In the genomic region with DNA sequence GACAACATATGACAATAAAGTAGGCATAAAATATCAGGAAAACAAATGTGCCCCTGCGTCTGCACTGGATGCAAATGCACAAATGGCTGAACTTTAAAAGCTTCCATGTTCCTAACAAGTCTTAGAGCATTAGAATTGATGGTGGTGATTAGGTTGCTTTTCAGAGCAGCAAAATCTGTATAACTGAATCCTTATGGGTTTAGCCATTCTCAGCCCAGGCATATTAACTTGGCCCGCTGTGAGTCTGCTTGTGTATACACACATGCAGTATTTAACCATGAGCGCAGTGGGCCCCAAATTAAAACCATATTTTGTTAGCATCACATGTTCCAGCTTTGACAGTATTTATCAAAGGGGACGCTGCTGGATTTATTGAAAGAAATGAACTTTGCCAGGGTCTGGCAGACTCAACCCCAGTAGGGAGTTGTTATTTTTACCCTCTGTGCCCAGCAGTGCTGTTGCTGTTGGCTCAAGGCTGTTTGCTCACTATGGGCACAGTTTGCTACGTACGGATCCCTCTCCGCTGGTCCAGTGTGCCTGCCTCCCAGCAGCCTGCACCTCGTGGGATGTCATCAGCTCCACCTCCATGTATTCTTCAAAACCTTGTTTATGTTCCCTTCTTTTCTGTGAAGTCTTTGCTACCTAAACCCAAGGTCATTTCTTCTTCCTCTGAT, we compare ENCODE assay signal across 19 cellular contexts.
A peak's percentile ranks its signal among the peaks of the same experiment; 100 is the strongest.
DNase-seq lines count a peak whose midpoint lies in the region; ATAC-seq and TF ChIP-seq lines count a peak whose summit lies in the region.
"Had no signal": no experiment of that assay in that cellular context is flagged by ENCODE, and none has a peak within 500 bp of the region (broad histone marks: within the 10 kb centered on the region; RNA-seq: fewer than 3 reads in every experiment).

No MANE protein-coding gene starts in this region.

- peaks cover 21% of the 10 kb centered on the region for H3K9me3 ChIP-seq in OCI-LY1 (ENCODE audit: low read length)
- no peaks in the 10 kb centered on the region for H3K9me3 ChIP-seq in neural progenitor cell (ENCODE audit: low read depth)
- peaks cover 17% of the 10 kb centered on the region for H3K9me3 ChIP-seq in H9 (ENCODE audit: control insufficient read depth, low read depth, low read length)

- no peak overlapping the region for H2BK20ac ChIP-seq in H9 (ENCODE audit: low read depth, low read length, poor library complexity, severe bottlenecking)

- peak; percentile 32 for DNase-seq in AG09319 (ENCODE audit: extremely low read depth, low read depth)
- DNase-seq in neural progenitor cell (ENCODE audit: low spot score) = no peak
- no peak for DNase-seq in H9
- no peak for DNase-seq in retina
- no peak for DNase-seq in T-helper 2 cell treated with Interferon-gamma antibody and Interleukin-4, amounts not matched to agents 5 μg/mL and 100 μg/mL, for 36 hours (ENCODE audit: low spot score)
- no peak for DNase-seq in activated CD4-positive, alpha-beta T cell treated with anti-CD3 and anti-CD28 coated beads for 4 hours
- DNase-seq: activated CD4-positive, alpha-beta T cell treated with anti-CD3 and anti-CD28 coated beads for 1 hour; activated T-cell treated with anti-CD3 and anti-CD28 coated beads, Interleukin-2, amount 50 U/mL, for 1 hour; H7; KG1; kidney glomerular epithelial cell; NCI-H1694 treated with DMSO at 0.1 percent for 48 hours; Right ventricle myocardium superior; stimulated activated CD4-positive, alpha-beta T cell treated with anti-CD3 and anti-CD28 coated beads, Interleukin-12 subunit alpha, Interleukin-12 subunit beta, amount 100 ng/mL, for 4 hours; SW 1271; upper lobe of left lung had no signal

- H2AK5ac ChIP-seq in H9 (ENCODE audit: insufficient read length, low read length) = no peak overlapping the region

- peaks cover 20% of the 10 kb centered on the region for H3K4me1 ChIP-seq in OCI-LY1 (ENCODE audit: insufficient read depth, low read length, severe bottlenecking)
- H3K4me1 ChIP-seq in neural progenitor cell = peaks cover 10% of the 10 kb centered on the region
- H3K4me1 ChIP-seq in H9 (ENCODE audit: insufficient read depth, low read length) = peaks cover 2% of the 10 kb centered on the region; the same call in 1 of the 2 replicates
- H3K4me1 ChIP-seq: upper lobe of left lung had no signal

- H3K4ac ChIP-seq in H9 (ENCODE audit: low read depth, low read length) = no peak overlapping the region

- H2BK5ac ChIP-seq in H9 (ENCODE audit: insufficient read length, low read length) = no peak overlapping the region

- no CpG with 5 or more reads among the region's 8 CpGs for WGBS in H9 (ENCODE audit: extremely low coverage, insufficient read length, low lambda C conversion rate)

- no peak overlapping the region for H3K14ac ChIP-seq in H9 (ENCODE audit: insufficient read depth, low read length)

- H3K27me3 ChIP-seq in OCI-LY1 (ENCODE audit: insufficient read depth, low read length) = no peaks in the 10 kb centered on the region
- H3K27me3 ChIP-seq in neural progenitor cell = no peaks in the 10 kb centered on the region
- no peaks in the 10 kb centered on the region for H3K27me3 ChIP-seq in H9 (ENCODE audit: insufficient read depth, low read length)
- H3K27me3 ChIP-seq: upper lobe of left lung had no signal

- peak overlapping the region; percentile 3; the same call in 1 of the 2 replicates for H3K9ac ChIP-seq in OCI-LY1 (ENCODE audit: low read length)
- no peak overlapping the region for H3K9ac ChIP-seq in neural progenitor cell
- H3K9ac ChIP-seq in H9 (ENCODE audit: extremely low read depth, insufficient read length, low read length) = no peak overlapping the region

- no peak overlapping the region for H4K91ac ChIP-seq in H9 (ENCODE audit: insufficient read length, low read depth, low read length)

- H3K9me3 Mint-ChIP-seq in neural progenitor cell = peaks cover 26% of the 10 kb centered on the region
- H3K9me3 Mint-ChIP-seq in H9 = peaks cover 27 to 29% of the 10 kb centered on the region in 2 experiments
- H3K9me3 Mint-ChIP-seq in T-helper 2 cell treated with Interferon-gamma antibody and Interleukin-4, amounts not matched to agents 5 μg/mL and 100 μg/mL, for 36 hours = peaks cover 13% of the 10 kb centered on the region

- no peaks in the 10 kb centered on the region for H3K36me3 ChIP-seq in OCI-LY1 (ENCODE audit: insufficient read depth, low read length)
- H3K36me3 ChIP-seq in neural progenitor cell = no peaks in the 10 kb centered on the region
- H3K36me3 ChIP-seq: upper lobe of left lung had no signal

- H3K18ac ChIP-seq in H9 (ENCODE audit: insufficient read length, low read depth, low read length) = no peak overlapping the region

- H3K4me3 Mint-ChIP-seq in neural progenitor cell (peak overlapping the region; percentile 0), H9 (no peak overlapping the region)
- no peak overlapping the region for H3K4me3 Mint-ChIP-seq in T-helper 2 cell treated with Interferon-gamma antibody and Interleukin-4, amounts not matched to agents 5 μg/mL and 100 μg/mL, for 36 hours
- H3K4me3 Mint-ChIP-seq: central memory CD8-positive, alpha-beta T cell had no signal

- H3K27ac Mint-ChIP-seq in neural progenitor cell = peak overlapping the region; percentile 30
- H3K27ac Mint-ChIP-seq in H9 = no peak overlapping the region; a peak in 1 of 7 replicates
- H3K27ac Mint-ChIP-seq in T-helper 2 cell treated with Interferon-gamma antibody and Interleukin-4, amounts not matched to agents 5 μg/mL and 100 μg/mL, for 36 hours = no peak overlapping the region

- H3K56ac ChIP-seq in H9 (ENCODE audit: insufficient read length, low read depth, low read length) = no peak overlapping the region

- H3K27ac ChIP-seq in OCI-LY1 (ENCODE audit: low read depth, low read length, poor library complexity, severe bottlenecking) (peak overlapping the region; percentile 27), neural progenitor cell (no peak overlapping the region), H9 (ENCODE audit: insufficient read length, low read depth, low read length) (no peak overlapping the region)
- H3K27ac ChIP-seq: upper lobe of left lung had no signal

- H3K4me1 Mint-ChIP-seq in neural progenitor cell (peaks cover 10% of the 10 kb centered on the region), H9 (peaks cover 14% of the 10 kb centered on the region in 2 experiments)
- no peaks in the 10 kb centered on the region for H3K4me1 Mint-ChIP-seq in T-helper 2 cell treated with Interferon-gamma antibody and Interleukin-4, amounts not matched to agents 5 μg/mL and 100 μg/mL, for 36 hours (ENCODE audit: low read depth)
- H3K4me1 Mint-ChIP-seq: central memory CD8-positive, alpha-beta T cell had no signal

- no peak overlapping the region for H2BK15ac ChIP-seq in H9 (ENCODE audit: low read depth, low read length)

- H3K4me3 ChIP-seq in OCI-LY1 (ENCODE audit: low read depth, low read length, poor library complexity, severe bottlenecking) (no peak overlapping the region), neural progenitor cell (no peak overlapping the region)
- H3K4me3 ChIP-seq: upper lobe of left lung had no signal

- H2AFZ ChIP-seq in OCI-LY1 (ENCODE audit: low read length) (no peak overlapping the region; the same call in 1 of the 2 replicates), neural progenitor cell (replicated peaks) (peak overlapping the region; percentile 66), H9 (ENCODE audit: low read length) (no peak overlapping the region)

- no peak overlapping the region for H4K5ac ChIP-seq in H9 (ENCODE audit: insufficient read length, low read depth, low read length)

- no peak overlapping the region for H3K23ac ChIP-seq in H9 (ENCODE audit: insufficient read length, low read depth, low read length)

- H3F3A ChIP-seq in OCI-LY1 (ENCODE audit: insufficient read depth, low read length) = no peaks in the 10 kb centered on the region
- H3F3A ChIP-seq in neural progenitor cell (ENCODE audit: low read depth) = no peaks in the 10 kb centered on the region

- no peak overlapping the region for H3T11ph ChIP-seq in H9 (ENCODE audit: low read length)

- H3K79me1 ChIP-seq in H9 (ENCODE audit: insufficient read depth, low read depth, low read length, poor library complexity, severe bottlenecking) = no peaks in the 10 kb centered on the region

- no peaks in the 10 kb centered on the region for H3K23me2 ChIP-seq in H9 (ENCODE audit: insufficient read length, low read depth, low read length, poor library complexity, severe bottlenecking)

- no peaks in the 10 kb centered on the region for H3K9me2 ChIP-seq in OCI-LY1 (ENCODE audit: low read depth, low read length)

- TF ChIP-seq CTCF in AG09319 (IDR thresholded peaks at IDR 0.05; ENCODE audit: low read depth, low read length) (no peak), OCI-LY1 (IDR thresholded peaks at IDR 0.05; ENCODE audit: low read length) (no peak), neural progenitor cell (IDR thresholded peaks at IDR 0.05) (no peak), H9 (conservative IDR thresholded peaks at IDR 0.05) (no peak)

- H2BK120ac ChIP-seq in H9 (ENCODE audit: low read depth, low read length, poor library complexity, severe bottlenecking) = no peak overlapping the region

- no peak overlapping the region for H2BK12ac ChIP-seq in H9 (ENCODE audit: insufficient read length, low read depth, low read length)

- no peaks in the 10 kb centered on the region for H3K36me3 Mint-ChIP-seq in neural progenitor cell
- peaks cover 19 to 34% (median 21%) of the 10 kb centered on the region in 3 experiments for H3K36me3 Mint-ChIP-seq in H9 (ENCODE audit: insufficient read depth in 1 of 3, low read depth in 3 of 3)
- no peaks in the 10 kb centered on the region for H3K36me3 Mint-ChIP-seq in T-helper 2 cell treated with Interferon-gamma antibody and Interleukin-4, amounts not matched to agents 5 μg/mL and 100 μg/mL, for 36 hours (ENCODE audit: low read depth)

- peak; percentile 7 for ATAC-seq in esophagus mucosa

- H4K20me1 ChIP-seq in OCI-LY1 (ENCODE audit: insufficient read depth, low read length) (no peaks in the 10 kb centered on the region), neural progenitor cell (ENCODE audit: low read depth) (no peaks in the 10 kb centered on the region), H9 (ENCODE audit: control insufficient read depth, insufficient read depth, insufficient read length) (no peaks in the 10 kb centered on the region)

- H3K79me2 ChIP-seq in OCI-LY1 (ENCODE audit: insufficient read depth, low read length) (no peaks in the 10 kb centered on the region), neural progenitor cell (ENCODE audit: low read depth) (no peaks in the 10 kb centered on the region), H9 (ENCODE audit: insufficient read depth, low read length) (no peaks in the 10 kb centered on the region)

- no peak overlapping the region for H4K8ac ChIP-seq in H9 (replicated peaks; ENCODE audit: insufficient read length, low read depth, low read length)

- H3K27me3 Mint-ChIP-seq in neural progenitor cell (ENCODE audit: insufficient read depth, low read depth) (peaks cover 5% of the 10 kb centered on the region), H9 (ENCODE audit: low read depth) (no peaks in the 10 kb centered on the region)
- H3K27me3 Mint-ChIP-seq in T-helper 2 cell treated with Interferon-gamma antibody and Interleukin-4, amounts not matched to agents 5 μg/mL and 100 μg/mL, for 36 hours (ENCODE audit: low read depth) = peaks cover 4% of the 10 kb centered on the region

- H3K4me2 ChIP-seq in OCI-LY1 (ENCODE audit: low read length) (peak overlapping the region; percentile 18; the same call in 1 of the 2 replicates), neural progenitor cell (no peak overlapping the region), H9 (ENCODE audit: insufficient read depth, insufficient read length, low read length) (no peak overlapping the region)
